3 cellular contexts compared by ENCODE assay signal in genomic region chr15:32035285-32035684, GRCh38.
A peak's percentile ranks its signal among the peaks of the same experiment; 100 is the strongest.
TF ChIP-seq lines count a peak whose summit lies in the region.

No MANE protein-coding gene starts in this region.

TF ChIP-seq in A549, 52 proteins besides CTCF, POLR2A, EP300 and RAD21:
- TF ChIP-seq ATOH8 (CRISPR knock-in tag; IDR thresholded peaks at IDR 0.05; ENCODE audit: low read depth) (no peak), NFE2L2 (conservative IDR thresholded peaks at IDR 0.05; ENCODE audit: low read length) (no peak), MAFK (IDR thresholded peaks at IDR 0.05; ENCODE audit: partially characterized antibody) (peak; percentile 76)

TF ChIP-seq in IMR-90, 13 proteins besides CTCF, POLR2A, EP300 and RAD21:
- TF ChIP-seq MAFK (IDR thresholded peaks at IDR 0.05; ENCODE audit: low read depth, low read length) = peak; percentile 50; the same call in 1 of the 2 replicates
- TF ChIP-seq CHD1 (IDR thresholded peaks at IDR 0.05; ENCODE audit: low read depth, low read length) = no peak

TF ChIP-seq in K562, 482 proteins besides CTCF, POLR2A, EP300 and RAD21:
- TF ChIP-seq MAFF (IDR thresholded peaks at IDR 0.05; ENCODE audit: low read length) (0 out of 2 replicates have a peak, but pooled peaks have one; percentile 6), MAFG (tag; conservative IDR thresholded peaks at IDR 0.05) (0 out of 2 replicates have a peak, but pooled peaks have one; percentile 16), ZNF785 (CRISPR knock-in tag; IDR thresholded peaks at IDR 0.05) (no peak), COPS2 (conservative IDR thresholded peaks at IDR 0.05) (no peak), NRF1 (conservative IDR thresholded peaks at IDR 0.05 in 1 of 2, IDR thresholded peaks at IDR 0.05 in 1 of 2) (no peak), ZNF316 (IDR thresholded peaks at IDR 0.05) (peak; percentile 36; the same call in 1 of the 2 replicates), KDM4B (IDR thresholded peaks at IDR 0.05; ENCODE audit: borderline replicate concordance in 2 of 2, low read depth in 1 of 2) (no peak), E2F1 (CRISPR knock-in tag; IDR thresholded peaks at IDR 0.05) (no peak), GMEB1 (CRISPR knock-in tag; IDR thresholded peaks at IDR 0.05) (no peak)
- TF ChIP-seq, protein P1, sequence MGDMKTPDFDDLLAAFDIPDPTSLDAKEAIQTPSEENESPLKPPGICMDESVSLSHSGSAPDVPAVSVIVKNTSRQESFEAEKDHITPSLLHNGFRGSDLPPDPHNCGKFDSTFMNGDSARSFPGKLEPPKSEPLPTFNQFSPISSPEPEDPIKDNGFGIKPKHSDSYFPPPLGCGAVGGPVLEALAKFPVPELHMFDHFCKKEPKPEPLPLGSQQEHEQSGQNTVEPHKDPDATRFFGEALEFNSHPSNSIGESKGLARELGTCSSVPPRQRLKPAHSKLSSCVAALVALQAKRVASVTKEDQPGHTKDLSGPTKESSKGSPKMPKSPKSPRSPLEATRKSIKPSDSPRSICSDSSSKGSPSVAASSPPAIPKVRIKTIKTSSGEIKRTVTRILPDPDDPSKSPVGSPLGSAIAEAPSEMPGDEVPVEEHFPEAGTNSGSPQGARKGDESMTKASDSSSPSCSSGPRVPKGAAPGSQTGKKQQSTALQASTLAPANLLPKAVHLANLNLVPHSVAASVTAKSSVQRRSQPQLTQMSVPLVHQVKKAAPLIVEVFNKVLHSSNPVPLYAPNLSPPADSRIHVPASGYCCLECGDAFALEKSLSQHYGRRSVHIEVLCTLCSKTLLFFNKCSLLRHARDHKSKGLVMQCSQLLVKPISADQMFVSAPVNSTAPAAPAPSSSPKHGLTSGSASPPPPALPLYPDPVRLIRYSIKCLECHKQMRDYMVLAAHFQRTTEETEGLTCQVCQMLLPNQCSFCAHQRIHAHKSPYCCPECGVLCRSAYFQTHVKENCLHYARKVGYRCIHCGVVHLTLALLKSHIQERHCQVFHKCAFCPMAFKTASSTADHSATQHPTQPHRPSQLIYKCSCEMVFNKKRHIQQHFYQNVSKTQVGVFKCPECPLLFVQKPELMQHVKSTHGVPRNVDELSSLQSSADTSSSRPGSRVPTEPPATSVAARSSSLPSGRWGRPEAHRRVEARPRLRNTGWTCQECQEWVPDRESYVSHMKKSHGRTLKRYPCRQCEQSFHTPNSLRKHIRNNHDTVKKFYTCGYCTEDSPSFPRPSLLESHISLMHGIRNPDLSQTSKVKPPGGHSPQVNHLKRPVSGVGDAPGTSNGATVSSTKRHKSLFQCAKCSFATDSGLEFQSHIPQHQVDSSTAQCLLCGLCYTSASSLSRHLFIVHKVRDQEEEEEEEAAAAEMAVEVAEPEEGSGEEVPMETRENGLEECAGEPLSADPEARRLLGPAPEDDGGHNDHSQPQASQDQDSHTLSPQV (IDR thresholded peaks at IDR 0.05) = no peak
